ENCODE assay signal across 10 cellular contexts in the genomic region with DNA sequence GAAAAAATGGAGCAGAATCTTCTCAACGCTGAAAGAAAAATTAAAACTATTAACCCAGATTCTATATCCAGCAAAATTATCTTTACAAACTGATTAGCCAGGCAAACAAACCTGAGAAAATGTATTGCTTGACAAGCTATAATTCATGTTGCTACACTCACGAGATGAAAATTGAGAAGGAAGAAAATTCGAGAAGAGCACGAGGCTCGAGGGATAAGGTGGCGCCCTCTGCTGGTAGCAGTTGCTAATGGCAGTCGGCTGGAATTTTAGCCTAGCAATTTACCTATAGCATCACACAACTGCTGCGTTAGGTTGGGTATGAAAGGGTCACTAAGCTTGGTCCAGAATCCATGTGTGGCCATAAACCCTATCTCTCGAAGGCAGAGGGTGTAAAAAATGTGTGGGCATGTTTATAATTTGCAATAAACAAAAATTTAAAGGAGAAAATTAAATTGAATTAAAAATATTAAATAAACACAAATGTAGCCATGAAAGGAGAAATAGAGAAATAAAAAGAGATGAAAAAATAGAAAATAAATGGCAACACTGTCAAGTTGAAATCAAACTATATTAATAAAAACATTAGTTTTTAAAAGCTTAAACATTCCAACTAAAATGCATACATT.
DNase-seq lines count a peak whose midpoint lies in the region; ATAC-seq and TF ChIP-seq lines count a peak whose summit lies in the region.
"Had no signal": no experiment of that assay in that cellular context is flagged by ENCODE, and none has a peak within 500 bp of the region (broad histone marks: within the 10 kb centered on the region; RNA-seq: fewer than 3 reads in every experiment).

No MANE protein-coding gene starts in this region.

- no peaks in the 10 kb centered on the region for H3K36me3 Mint-ChIP-seq in WTC11
- H3K36me3 Mint-ChIP-seq: naive thymus-derived CD8-positive, alpha-beta T cell had no signal

- no peaks in the 10 kb centered on the region for H3K9me3 Mint-ChIP-seq in WTC11

- no peaks in the 10 kb centered on the region for H3K36me3 ChIP-seq in esophagus muscularis mucosa
- H3K36me3 ChIP-seq: SJSA1 had no signal

- no peak overlapping the region for H3K4me3 Mint-ChIP-seq in WTC11
- H3K4me3 Mint-ChIP-seq: naive thymus-derived CD8-positive, alpha-beta T cell had no signal

- no peak overlapping the region for H3K27ac ChIP-seq in esophagus muscularis mucosa (replicated peaks in 1 of 4)
- H3K27ac ChIP-seq: SJSA1 had no signal

- TF ChIP-seq CTCF in NB4 (IDR thresholded peaks at IDR 0.05; ENCODE audit: low read depth, low read length) (peak; percentile 63), WTC11 (IDR thresholded peaks at IDR 0.05) (peak; percentile 70), esophagus muscularis mucosa (IDR thresholded peaks at IDR 0.05) (peak; percentile 22 to 55 (median 53))

- H3K27me3 ChIP-seq in esophagus muscularis mucosa, result no peaks in the 10 kb centered on the region
- H3K27me3 ChIP-seq: SJSA1 had no signal

- no peaks in the 10 kb centered on the region for H3K27me3 Mint-ChIP-seq in WTC11 (ENCODE audit: low read depth)
- H3K27me3 Mint-ChIP-seq: naive thymus-derived CD8-positive, alpha-beta T cell had no signal

- no peak for TF ChIP-seq POLR2A in NB4 (IDR thresholded peaks at IDR 0.05; ENCODE audit: extremely low read depth, insufficient read length)
- TF ChIP-seq POLR2A in esophagus muscularis mucosa (IDR thresholded peaks at IDR 0.05; ENCODE audit: low read depth), result no peak

- no peaks in the 10 kb centered on the region for H3K4me1 ChIP-seq in esophagus muscularis mucosa
- H3K4me1 ChIP-seq: SJSA1 had no signal

- H3K9me3 ChIP-seq in esophagus muscularis mucosa, result no peaks in the 10 kb centered on the region
- H3K9me3 ChIP-seq: SJSA1 had no signal

- DNase-seq in CMK (ENCODE audit: low read depth) (peak; percentile 2), GM19238 (ENCODE audit: insufficient read length, low spot score) (peak; percentile 1), NB4 (ENCODE audit: low read depth) (peak; percentile 41), WTC11 (ENCODE audit: low spot score) (peak; percentile 57), esophagus muscularis mucosa (ENCODE audit: extremely low spot score) (no peak), pons (ENCODE audit: low spot score) (peak; percentile 5)

- H3K4me1 Mint-ChIP-seq in WTC11, result no peaks in the 10 kb centered on the region
- H3K4me1 Mint-ChIP-seq: naive thymus-derived CD8-positive, alpha-beta T cell had no signal

- WGBS in esophagus muscularis mucosa, result 22% methylated on average over 9 of the region's 9 CpGs

- CTCF ChIA-PET in WTC11 (lab: Charles Lee), result interaction anchor here (1.2 kb wide), 1 partner anchor 130 kb away, joined by 4 read pairs; no protein-coding TSS in a partner anchor

- ATAC-seq in WTC11 (peak; percentile 26; the same call in 1 of the 2 replicates), HG02571 (IDR thresholded peaks at IDR 0.05; ENCODE audit: unreplicated experiment) (no peak), HG02623 (IDR thresholded peaks at IDR 0.05; ENCODE audit: unreplicated experiment) (no peak)
- ATAC-seq: naive thymus-derived CD8-positive, alpha-beta T cell had no signal

- H3K27ac Mint-ChIP-seq in WTC11, result no peak overlapping the region
- H3K27ac Mint-ChIP-seq: naive thymus-derived CD8-positive, alpha-beta T cell had no signal

- no peak for TF ChIP-seq EP300 in esophagus muscularis mucosa (IDR thresholded peaks at IDR 0.05)

- H3K4me3 ChIP-seq in NB4 (ENCODE audit: low read depth, low read length), result no peak overlapping the region
- H3K4me3 ChIP-seq in esophagus muscularis mucosa, result no peak overlapping the region
- H3K4me3 ChIP-seq: SJSA1 had no signal

- intact Hi-C loops in esophagus muscularis mucosa (cut with DNase I), result no loop called here

- POLR2A ChIA-PET in WTC11 (lab: Charles Lee), result no interaction called here

TF ChIP-seq in WTC11, 78 proteins besides CTCF, POLR2A, EP300 and RAD21:
- TF ChIP-seq HMGA2 (CRISPR knock-in tag; IDR thresholded peaks at IDR 0.05), result peak; percentile 39; the same call in 1 of the 2 replicates
- no peak for TF ChIP-seq FOXK1 (CRISPR knock-in tag; IDR thresholded peaks at IDR 0.05)
- no peak for TF ChIP-seq PREB (CRISPR knock-in tag; IDR thresholded peaks at IDR 0.05; ENCODE audit: borderline replicate concordance)
- TF ChIP-seq, protein P1, sequence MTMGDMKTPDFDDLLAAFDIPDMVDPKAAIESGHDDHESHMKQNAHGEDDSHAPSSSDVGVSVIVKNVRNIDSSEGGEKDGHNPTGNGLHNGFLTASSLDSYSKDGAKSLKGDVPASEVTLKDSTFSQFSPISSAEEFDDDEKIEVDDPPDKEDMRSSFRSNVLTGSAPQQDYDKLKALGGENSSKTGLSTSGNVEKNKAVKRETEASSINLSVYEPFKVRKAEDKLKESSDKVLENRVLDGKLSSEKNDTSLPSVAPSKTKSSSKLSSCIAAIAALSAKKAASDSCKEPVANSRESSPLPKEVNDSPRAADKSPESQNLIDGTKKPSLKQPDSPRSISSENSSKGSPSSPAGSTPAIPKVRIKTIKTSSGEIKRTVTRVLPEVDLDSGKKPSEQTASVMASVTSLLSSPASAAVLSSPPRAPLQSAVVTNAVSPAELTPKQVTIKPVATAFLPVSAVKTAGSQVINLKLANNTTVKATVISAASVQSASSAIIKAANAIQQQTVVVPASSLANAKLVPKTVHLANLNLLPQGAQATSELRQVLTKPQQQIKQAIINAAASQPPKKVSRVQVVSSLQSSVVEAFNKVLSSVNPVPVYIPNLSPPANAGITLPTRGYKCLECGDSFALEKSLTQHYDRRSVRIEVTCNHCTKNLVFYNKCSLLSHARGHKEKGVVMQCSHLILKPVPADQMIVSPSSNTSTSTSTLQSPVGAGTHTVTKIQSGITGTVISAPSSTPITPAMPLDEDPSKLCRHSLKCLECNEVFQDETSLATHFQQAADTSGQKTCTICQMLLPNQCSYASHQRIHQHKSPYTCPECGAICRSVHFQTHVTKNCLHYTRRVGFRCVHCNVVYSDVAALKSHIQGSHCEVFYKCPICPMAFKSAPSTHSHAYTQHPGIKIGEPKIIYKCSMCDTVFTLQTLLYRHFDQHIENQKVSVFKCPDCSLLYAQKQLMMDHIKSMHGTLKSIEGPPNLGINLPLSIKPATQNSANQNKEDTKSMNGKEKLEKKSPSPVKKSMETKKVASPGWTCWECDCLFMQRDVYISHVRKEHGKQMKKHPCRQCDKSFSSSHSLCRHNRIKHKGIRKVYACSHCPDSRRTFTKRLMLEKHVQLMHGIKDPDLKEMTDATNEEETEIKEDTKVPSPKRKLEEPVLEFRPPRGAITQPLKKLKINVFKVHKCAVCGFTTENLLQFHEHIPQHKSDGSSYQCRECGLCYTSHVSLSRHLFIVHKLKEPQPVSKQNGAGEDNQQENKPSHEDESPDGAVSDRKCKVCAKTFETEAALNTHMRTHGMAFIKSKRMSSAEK (CRISPR knock-in tag; IDR thresholded peaks at IDR 0.05; ENCODE audit: borderline replicate concordance), result no peak
